20 cellular contexts compared by ENCODE assay signal in genomic region chr3:172099495-172099808, GRCh38.
A peak's percentile ranks its signal among the peaks of the same experiment; 100 is the strongest.
DNase-seq lines count a peak whose midpoint lies in the region; ATAC-seq and TF ChIP-seq lines count a peak whose summit lies in the region.
"Had no signal": no experiment of that assay in that cellular context is flagged by ENCODE, and none has a peak within 500 bp of the region (broad histone marks: within the 10 kb centered on the region; RNA-seq: fewer than 3 reads in every experiment).

No MANE protein-coding gene starts in this region.

- no peaks in the 10 kb centered on the region for H3K9me3 Mint-ChIP-seq in activated T-helper 17 cell treated with anti-CD3 and anti-CD28 coated beads, Interleukin-2, amount 50 U/mL, for 72 hours
- H3K9me3 Mint-ChIP-seq in CD8-positive, alpha-beta memory T cell, result no peaks in the 10 kb centered on the region
- H3K9me3 Mint-ChIP-seq: activated CD4-positive, alpha-beta memory T cell treated with anti-CD3 and anti-CD28 coated beads for 36 hours; activated naive CD8-positive, alpha-beta T cell treated with anti-CD3 and anti-CD28 coated beads, Interleukin-2, amount 50 U/mL, for 24 hours; activated T-cell treated with anti-CD3 and anti-CD28 coated beads, Interleukin-2, amount 50 U/mL, for 4 hours; T-cell had no signal

- ATAC-seq in activated T-helper 17 cell treated with anti-CD3 and anti-CD28 coated beads, Interleukin-2, amount 50 U/mL, for 72 hours (replicated peaks), result no peak
- no peak for ATAC-seq in GM18861 (IDR thresholded peaks at IDR 0.05; ENCODE audit: unreplicated experiment)
- ATAC-seq: activated naive CD8-positive, alpha-beta T cell treated with anti-CD3 and anti-CD28 coated beads, Interleukin-2, amount 50 U/mL, for 24 hours; activated T-cell treated with anti-CD3 and anti-CD28 coated beads, Interleukin-2, amount 50 U/mL, for 4 hours; T-cell had no signal

- H3K4me3 Mint-ChIP-seq in activated T-helper 17 cell treated with anti-CD3 and anti-CD28 coated beads, Interleukin-2, amount 50 U/mL, for 72 hours, result peak overlapping the region; percentile 14
- H3K4me3 Mint-ChIP-seq in CD8-positive, alpha-beta memory T cell, result no peak overlapping the region
- H3K4me3 Mint-ChIP-seq: activated CD4-positive, alpha-beta memory T cell treated with anti-CD3 and anti-CD28 coated beads for 36 hours; activated naive CD8-positive, alpha-beta T cell treated with anti-CD3 and anti-CD28 coated beads, Interleukin-2, amount 50 U/mL, for 24 hours; activated T-cell treated with anti-CD3 and anti-CD28 coated beads, Interleukin-2, amount 50 U/mL, for 4 hours had no signal

- H3K36me3 ChIP-seq in muscle layer of duodenum (ENCODE audit: control insufficient read depth in 1 of 2, insufficient read depth in 2 of 2, low read length in 2 of 2) (no peaks in the 10 kb centered on the region), stomach (no peaks in the 10 kb centered on the region)
- H3K36me3 ChIP-seq in CD8-positive, alpha-beta memory T cell (ENCODE audit: insufficient read depth, low read length), result no peaks in the 10 kb centered on the region
- H3K36me3 ChIP-seq: WERI-Rb-1 had no signal

- H3K4me3 ChIP-seq in muscle layer of duodenum (ENCODE audit: low read depth in 1 of 2, low read length in 2 of 2) (no peak overlapping the region), stomach (no peak overlapping the region)
- no peak overlapping the region for H3K4me3 ChIP-seq in CD8-positive, alpha-beta memory T cell (ENCODE audit: low read length)

- peaks cover 14 to 65% of the 10 kb centered on the region in 2 donors for H3K4me1 ChIP-seq in muscle layer of duodenum (ENCODE audit: control insufficient read depth in 1 of 2, insufficient read depth in 2 of 2, low read length in 2 of 2)
- H3K4me1 ChIP-seq in stomach, result peaks cover 48 to 100% (median 86%) of the 10 kb centered on the region in 4 donors
- peaks cover 65% of the 10 kb centered on the region for H3K4me1 ChIP-seq in CD8-positive, alpha-beta memory T cell (ENCODE audit: insufficient read depth, low read length)

- peaks cover 45% of the 10 kb centered on the region for H3K4me1 Mint-ChIP-seq in activated T-helper 17 cell treated with anti-CD3 and anti-CD28 coated beads, Interleukin-2, amount 50 U/mL, for 72 hours
- H3K4me1 Mint-ChIP-seq in CD8-positive, alpha-beta memory T cell, result peaks cover 56 to 75% (median 72%) of the 10 kb centered on the region in 3 donors

- intact Hi-C loops in stomach (cut with DNase I; ENCODE audit: low total_unique reads), result no loop called here

- CTCF ChIA-PET in CD8-positive, alpha-beta memory T cell (lab: Charles Lee), result no interaction called here

- no peak for TF ChIP-seq POLR2A in stomach (IDR thresholded peaks at IDR 0.05)

- peak overlapping the region; percentile 14 for H3K27ac ChIP-seq in muscle layer of duodenum (ENCODE audit: low read length)
- H3K27ac ChIP-seq in stomach, result peak overlapping the region in 4 of 5 donors; percentile 55 to 66 (median 58)
- H3K27ac ChIP-seq in CD8-positive, alpha-beta memory T cell (ENCODE audit: low read depth, low read length), result no peak overlapping the region
- H3K27ac ChIP-seq: WERI-Rb-1 had no signal

- TF ChIP-seq CTCF in stomach (IDR thresholded peaks at IDR 0.05), result no peak

- DNase-seq in HT-29 (ENCODE audit: low spot score) (peak; percentile 29), stomach (no peak), HCEC 1CT (no peak)
- no peak for DNase-seq in CD8-positive, alpha-beta memory T cell
- DNase-seq: activated CD4-positive, alpha-beta memory T cell treated with anti-CD3 and anti-CD28 coated beads for 36 hours; activated naive CD8-positive, alpha-beta T cell treated with anti-CD3 and anti-CD28 coated beads, Interleukin-2, amount 50 U/mL, for 24 hours; activated T-cell treated with anti-CD3 and anti-CD28 coated beads, Interleukin-2, amount 50 U/mL, for 4 hours; effector CD4-positive, alpha-beta T cell; head of caudate nucleus; KBM-7; NCI-H2171 treated with DMSO at 0.1 percent for 48 hours; NCI-H82; nucleus accumbens; right cardiac atrium; stimulated activated CD4-positive, alpha-beta T cell treated with anti-CD3 and anti-CD28 coated beads, Interleukin-1b, Interleukin-23, amount 100 ng/mL, for 48 hours; T-cell; WERI-Rb-1 had no signal

- TF ChIP-seq EP300 in stomach (IDR thresholded peaks at IDR 0.05), result no peak

- WGBS in stomach, 5 donors, result 7 to 37% (median 31%) methylated on average over 1 of the region's 1 CpG

- H3K36me3 Mint-ChIP-seq in activated T-helper 17 cell treated with anti-CD3 and anti-CD28 coated beads, Interleukin-2, amount 50 U/mL, for 72 hours (ENCODE audit: low read depth), result no peaks in the 10 kb centered on the region
- H3K36me3 Mint-ChIP-seq in CD8-positive, alpha-beta memory T cell, result no peaks in the 10 kb centered on the region
- H3K36me3 Mint-ChIP-seq: activated CD4-positive, alpha-beta memory T cell treated with anti-CD3 and anti-CD28 coated beads for 36 hours; T-cell had no signal

- no peaks in the 10 kb centered on the region for H3K9me3 ChIP-seq in muscle layer of duodenum (ENCODE audit: control insufficient read depth in 1 of 2, low read length in 2 of 2)
- H3K9me3 ChIP-seq in stomach, result no peaks in the 10 kb centered on the region
- no peaks in the 10 kb centered on the region for H3K9me3 ChIP-seq in CD8-positive, alpha-beta memory T cell (ENCODE audit: low read length)

- H3K27me3 Mint-ChIP-seq in activated T-helper 17 cell treated with anti-CD3 and anti-CD28 coated beads, Interleukin-2, amount 50 U/mL, for 72 hours, result no peaks in the 10 kb centered on the region
- peaks cover 0 to 3% of the 10 kb centered on the region in 2 donors for H3K27me3 Mint-ChIP-seq in CD8-positive, alpha-beta memory T cell
- H3K27me3 Mint-ChIP-seq: activated CD4-positive, alpha-beta memory T cell treated with anti-CD3 and anti-CD28 coated beads for 36 hours; T-cell had no signal

- POLR2A ChIA-PET in CD8-positive, alpha-beta memory T cell (lab: Charles Lee), result no interaction called here

- H3K27ac Mint-ChIP-seq in activated T-helper 17 cell treated with anti-CD3 and anti-CD28 coated beads, Interleukin-2, amount 50 U/mL, for 72 hours, result peak overlapping the region; percentile 12
- H3K27ac Mint-ChIP-seq in CD8-positive, alpha-beta memory T cell, result peak overlapping the region in 2 of 8 donors; percentile 12 to 18
- H3K27ac Mint-ChIP-seq: activated CD4-positive, alpha-beta memory T cell treated with anti-CD3 and anti-CD28 coated beads for 36 hours; activated naive CD8-positive, alpha-beta T cell treated with anti-CD3 and anti-CD28 coated beads, Interleukin-2, amount 50 U/mL, for 24 hours had no signal

- no peaks in the 10 kb centered on the region for H3K27me3 ChIP-seq in muscle layer of duodenum (ENCODE audit: low read depth, low read length)
- H3K27me3 ChIP-seq in stomach, result no peaks in the 10 kb centered on the region
- no peaks in the 10 kb centered on the region for H3K27me3 ChIP-seq in CD8-positive, alpha-beta memory T cell (ENCODE audit: insufficient read depth, low read length, poor library complexity, severe bottlenecking)
